In the genomic region with DNA sequence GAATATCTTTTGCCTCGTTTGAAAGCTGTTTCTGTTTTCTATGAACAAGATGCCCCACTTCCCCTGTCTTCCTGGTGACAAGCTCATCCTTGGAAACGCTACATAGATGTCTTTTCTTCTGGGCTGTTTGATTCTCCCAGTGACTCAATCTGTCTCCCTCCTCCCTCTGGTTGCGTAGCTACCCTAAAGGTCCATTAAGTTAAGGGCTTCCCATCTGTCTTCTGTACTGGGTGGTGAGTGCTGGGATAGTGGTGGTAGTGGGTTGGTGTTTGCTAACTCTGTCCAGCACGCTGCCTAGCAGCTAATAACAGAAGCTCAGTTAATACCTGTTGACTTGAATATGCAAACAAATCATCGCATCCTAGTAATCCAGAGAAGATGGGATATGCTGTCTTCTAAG, we compare ENCODE assay signal across 32 cellular contexts.
"Had no signal": no experiment of that assay in that cellular context is flagged by ENCODE, and none has a peak within 500 bp of the region (broad histone marks: within the 10 kb centered on the region; RNA-seq: fewer than 3 reads in every experiment).

No MANE protein-coding gene starts in this region.

- H3K27ac ChIP-seq: ascending aorta, cardiac muscle cell, Peyer's patch, WERI-Rb-1 had no signal

- DNase-seq: activated CD4-positive, alpha-beta T cell treated with anti-CD3 and anti-CD28 coated beads, Interleukin-2, amount 10 ng/mL, durations not matched to agents 24 days and 14 days; activated CD4-positive, alpha-beta T cell treated with anti-CD3 and anti-CD28 coated beads, Interleukin-2, amount 50 U/mL, for 4 hours; activated CD4-positive, CD25-positive, alpha-beta regulatory T cell; activated CD8-positive, alpha-beta T cell treated with anti-CD3 and anti-CD28 coated beads for 36 hours; activated gamma-delta T cell; activated naive CD4-positive, alpha-beta T cell treated with Interleukin-2 at 50 U/mL for 16 hours; activated naive CD8-positive, alpha-beta T cell treated with anti-CD3 and anti-CD28 coated beads, Interleukin-2, amount 10 ng/mL, durations not matched to agents 7 days and 5 days; activated T-cell treated with anti-CD3 and anti-CD28 coated beads, Interleukin-2, amount 50 U/mL, for 24 hours; amygdala; Karpas-422; KBM-7; NCI-H1105; NCI-H1417 treated with DMSO at 0.1 percent for 48 hours; NCI-H187 treated with DMSO at 0.1 percent for 48 hours; NCI-H2081; NCI-H2171 treated with DMSO at 0.1 percent for 48 hours; NCI-H2227 treated with DMSO at 0.1 percent for 48 hours; NCI-H446; NCI-H524; NCI-H748 treated with DMSO at 0.1 percent for 48 hours; NK-92 treated with Interleukin-12 subunit alpha and Interleukin-12 subunit beta, amount 100 ng/mL, for 24 hours; PC-3; Peyer's patch; RPMI8226; SHP77 treated with DMSO at 0.1 percent for 48 hours; SW 1271; T-helper 1 cell; T-helper 2 cell; T-helper 9 cell; WERI-Rb-1 had no signal

- H3K4me1 ChIP-seq: ascending aorta had no signal

- ATAC-seq: activated CD8-positive, alpha-beta T cell treated with anti-CD3 and anti-CD28 coated beads for 36 hours; PC-3 had no signal

- H3K27me3 ChIP-seq: ascending aorta, cardiac muscle cell, Peyer's patch had no signal

- H3K4me3 ChIP-seq: ascending aorta, cardiac muscle cell, Peyer's patch had no signal

- H3K36me3 ChIP-seq: ascending aorta, cardiac muscle cell, Peyer's patch, WERI-Rb-1 had no signal
